Comparison of ENCODE assay signal across 1 cellular context in the genomic region with DNA sequence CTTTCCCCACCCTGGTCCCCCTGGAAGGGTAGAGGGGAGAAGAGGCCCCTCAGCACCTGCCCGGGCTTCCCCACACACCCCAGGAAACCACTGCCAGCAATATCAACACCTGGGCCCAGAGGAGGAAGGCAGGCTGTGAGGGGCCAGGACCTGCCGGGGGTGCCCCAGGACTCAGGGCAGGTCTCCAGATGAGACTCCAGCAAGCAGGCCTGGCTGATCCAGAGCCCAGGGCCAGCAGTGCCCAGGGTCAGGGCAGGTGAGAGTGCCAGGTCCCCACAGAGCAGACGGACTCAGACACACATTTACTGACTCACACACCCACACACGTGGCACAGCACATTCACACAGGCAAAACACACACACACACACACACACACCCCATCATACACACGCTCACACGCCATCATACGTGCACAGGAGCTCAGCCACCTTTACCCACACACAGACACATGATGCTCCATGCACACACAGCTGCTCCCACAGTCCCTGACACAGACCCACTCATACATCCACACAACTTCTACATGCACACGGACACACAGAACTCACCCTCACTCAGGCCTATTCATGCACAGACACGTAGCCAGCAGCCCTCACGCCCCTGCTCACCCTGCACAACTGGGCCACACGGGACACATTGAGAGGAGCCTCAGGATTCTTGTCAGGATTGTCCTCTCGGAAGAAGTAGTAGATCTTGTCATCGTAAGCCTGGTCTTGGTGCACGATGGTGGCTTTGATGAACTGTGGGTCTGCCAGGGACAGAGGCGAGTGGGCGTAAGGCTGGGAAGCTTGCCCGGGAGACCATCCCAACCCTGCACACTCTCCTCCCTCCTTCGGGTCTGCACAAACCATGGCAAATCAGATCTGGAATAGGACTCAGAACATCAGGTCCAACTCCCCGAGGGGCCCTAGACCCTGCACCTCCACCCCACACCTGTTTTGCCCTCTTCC.
TF ChIP-seq lines count a peak whose summit lies in the region.

No MANE protein-coding gene starts in this region.

TF ChIP-seq in K562, 482 proteins besides CTCF, POLR2A, EP300 and RAD21:
- TF ChIP-seq ZNF23 (CRISPR knock-in tag; IDR thresholded peaks at IDR 0.05) = no peak
- TF ChIP-seq POLR3A (IDR thresholded peaks at IDR 0.05; ENCODE audit: borderline replicate concordance, extremely low read depth, insufficient read depth, insufficient read length) = no peak
- TF ChIP-seq, protein P1, sequence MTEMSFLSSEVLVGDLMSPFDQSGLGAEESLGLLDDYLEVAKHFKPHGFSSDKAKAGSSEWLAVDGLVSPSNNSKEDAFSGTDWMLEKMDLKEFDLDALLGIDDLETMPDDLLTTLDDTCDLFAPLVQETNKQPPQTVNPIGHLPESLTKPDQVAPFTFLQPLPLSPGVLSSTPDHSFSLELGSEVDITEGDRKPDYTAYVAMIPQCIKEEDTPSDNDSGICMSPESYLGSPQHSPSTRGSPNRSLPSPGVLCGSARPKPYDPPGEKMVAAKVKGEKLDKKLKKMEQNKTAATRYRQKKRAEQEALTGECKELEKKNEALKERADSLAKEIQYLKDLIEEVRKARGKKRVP (CRISPR knock-in tag; IDR thresholded peaks at IDR 0.05) = no peak
- TF ChIP-seq ZBTB9 (CRISPR knock-in tag; IDR thresholded peaks at IDR 0.05) = no peak
- no peak for TF ChIP-seq NUFIP1 (IDR thresholded peaks at IDR 0.05; ENCODE audit: partially characterized antibody)
- TF ChIP-seq EP400 (IDR thresholded peaks at IDR 0.05) = no peak
- no peak for TF ChIP-seq BRD4 (IDR thresholded peaks at IDR 0.05)
- TF ChIP-seq, protein P2, sequence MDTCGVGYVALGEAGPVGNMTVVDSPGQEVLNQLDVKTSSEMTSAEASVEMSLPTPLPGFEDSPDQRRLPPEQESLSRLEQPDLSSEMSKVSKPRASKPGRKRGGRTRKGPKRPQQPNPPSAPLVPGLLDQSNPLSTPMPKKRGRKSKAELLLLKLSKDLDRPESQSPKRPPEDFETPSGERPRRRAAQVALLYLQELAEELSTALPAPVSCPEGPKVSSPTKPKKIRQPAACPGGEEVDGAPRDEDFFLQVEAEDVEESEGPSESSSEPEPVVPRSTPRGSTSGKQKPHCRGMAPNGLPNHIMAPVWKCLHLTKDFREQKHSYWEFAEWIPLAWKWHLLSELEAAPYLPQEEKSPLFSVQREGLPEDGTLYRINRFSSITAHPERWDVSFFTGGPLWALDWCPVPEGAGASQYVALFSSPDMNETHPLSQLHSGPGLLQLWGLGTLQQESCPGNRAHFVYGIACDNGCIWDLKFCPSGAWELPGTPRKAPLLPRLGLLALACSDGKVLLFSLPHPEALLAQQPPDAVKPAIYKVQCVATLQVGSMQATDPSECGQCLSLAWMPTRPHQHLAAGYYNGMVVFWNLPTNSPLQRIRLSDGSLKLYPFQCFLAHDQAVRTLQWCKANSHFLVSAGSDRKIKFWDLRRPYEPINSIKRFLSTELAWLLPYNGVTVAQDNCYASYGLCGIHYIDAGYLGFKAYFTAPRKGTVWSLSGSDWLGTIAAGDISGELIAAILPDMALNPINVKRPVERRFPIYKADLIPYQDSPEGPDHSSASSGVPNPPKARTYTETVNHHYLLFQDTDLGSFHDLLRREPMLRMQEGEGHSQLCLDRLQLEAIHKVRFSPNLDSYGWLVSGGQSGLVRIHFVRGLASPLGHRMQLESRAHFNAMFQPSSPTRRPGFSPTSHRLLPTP (IDR thresholded peaks at IDR 0.05; ENCODE audit: borderline replicate concordance, extremely low read depth, insufficient read length) = no peak
- no peak for TF ChIP-seq TEAD2 (tag; IDR thresholded peaks at IDR 0.05)
- no peak for TF ChIP-seq ZBTB1 (CRISPR knock-in tag; IDR thresholded peaks at IDR 0.05; ENCODE audit: borderline replicate concordance, low read depth)
- no peak for TF ChIP-seq ZNF609 (CRISPR knock-in tag; IDR thresholded peaks at IDR 0.05; ENCODE audit: borderline replicate concordance)
- no peak for TF ChIP-seq HIVEP1 (CRISPR knock-in tag; IDR thresholded peaks at IDR 0.05)
- TF ChIP-seq IRF1 (CRISPR knock-in tag; IDR thresholded peaks at IDR 0.05; ENCODE audit: borderline replicate concordance) = no peak
- no peak for TF ChIP-seq NRF1 (conservative IDR thresholded peaks at IDR 0.05 in 1 of 2, IDR thresholded peaks at IDR 0.05 in 1 of 2)
- no peak for TF ChIP-seq NFRKB (IDR thresholded peaks at IDR 0.05; ENCODE audit: low read depth)
- no peak for TF ChIP-seq MCM5 (IDR thresholded peaks at IDR 0.05; ENCODE audit: low read depth)
- no peak for TF ChIP-seq CBX2 (IDR thresholded peaks at IDR 0.05; ENCODE audit: insufficient read depth, low read length, poor library complexity, severe bottlenecking)
- TF ChIP-seq BRF1 (IDR thresholded peaks at IDR 0.05; ENCODE audit: borderline replicate concordance, extremely low read depth, insufficient read length) = no peak
- TF ChIP-seq CBFB (CRISPR knock-in tag; IDR thresholded peaks at IDR 0.05) = no peak
